16 cellular contexts compared by ENCODE assay signal in genomic region chr17:76260669-76261068, GRCh38. TPM values are rescaled to one million over a fixed set of nuclear protein-coding genes. Genes with fewer than 3 reads are reported as not detected.
A peak's percentile ranks its signal among the peaks of the same experiment; 100 is the strongest.
DNase-seq lines count a peak whose midpoint lies in the region; ATAC-seq and TF ChIP-seq lines count a peak whose summit lies in the region.
"Had no signal": no experiment of that assay in that cellular context is flagged by ENCODE, and none has a peak within 500 bp of the region (broad histone marks: within the 10 kb centered on the region; RNA-seq: fewer than 3 reads in every experiment).

No MANE protein-coding gene starts in this region.

- no peak overlapping the region for H3K4me3 Mint-ChIP-seq in activated naive CD8-positive, alpha-beta T cell
- H3K4me3 Mint-ChIP-seq in activated naive CD8-positive, alpha-beta T cell treated with anti-CD3 and anti-CD28 coated beads, Interleukin-2, amount 50 U/mL, for 24 hours: no peak overlapping the region

- no peak overlapping the region for H2AFZ ChIP-seq in OCI-LY1 (ENCODE audit: low read length)

- H3K9me3 ChIP-seq in OCI-LY1 (ENCODE audit: low read length): no peaks in the 10 kb centered on the region
- no peaks in the 10 kb centered on the region for H3K9me3 ChIP-seq in iPS-15b (ENCODE audit: control insufficient read depth, insufficient read depth, low read length)
- H3K9me3 ChIP-seq in tibial nerve: no peaks in the 10 kb centered on the region
- H3K9me3 ChIP-seq: sigmoid colon, SJCRH30, upper lobe of left lung had no signal

- H3K27me3 ChIP-seq in OCI-LY1 (ENCODE audit: insufficient read depth, low read length): no peaks in the 10 kb centered on the region
- H3K27me3 ChIP-seq in iPS-15b (ENCODE audit: control insufficient read depth, insufficient read depth, low read length): no peaks in the 10 kb centered on the region
- H3K27me3 ChIP-seq in tibial nerve: no peaks in the 10 kb centered on the region
- H3K27me3 ChIP-seq: cardiac muscle cell, sigmoid colon, SJCRH30, upper lobe of left lung had no signal

- no peak for TF ChIP-seq POLR2A in tibial nerve (IDR thresholded peaks at IDR 0.05)

- H3K4me3 ChIP-seq in OCI-LY1 (ENCODE audit: low read depth, low read length, poor library complexity, severe bottlenecking): no peak overlapping the region
- H3K4me3 ChIP-seq in iPS-15b (ENCODE audit: low read depth, low read length): no peak overlapping the region
- H3K4me3 ChIP-seq in tibial nerve: no peak overlapping the region
- H3K4me3 ChIP-seq: cardiac muscle cell, sigmoid colon, SJCRH30, upper lobe of left lung had no signal

- no peak for ATAC-seq in activated naive CD8-positive, alpha-beta T cell treated with anti-CD3 and anti-CD28 coated beads, Interleukin-2, amount 50 U/mL, for 24 hours
- ATAC-seq in esophagus mucosa: no peak
- no peak for ATAC-seq in GM19467 (IDR thresholded peaks at IDR 0.05; ENCODE audit: unreplicated experiment)
- ATAC-seq in left cardiac atrium: no peak

- H3K27ac ChIP-seq in OCI-LY1 (ENCODE audit: low read depth, low read length, poor library complexity, severe bottlenecking) (peak overlapping the region; percentile 49), tibial nerve (peak overlapping the region in 3 of 4 donors; percentile 70 to 94 (median 86))
- H3K27ac ChIP-seq: cardiac muscle cell, SJCRH30 had no signal

- peak overlapping the region; percentile 4; the same call in 1 of the 2 replicates for H3K4me2 ChIP-seq in OCI-LY1 (ENCODE audit: low read length)

- no peak overlapping the region for H3K9ac ChIP-seq in OCI-LY1 (ENCODE audit: low read length)
- H3K9ac ChIP-seq in iPS-15b (ENCODE audit: low read depth, low read length): peak overlapping the region; percentile 3

- peaks cover 48% of the 10 kb centered on the region for H3K4me1 Mint-ChIP-seq in activated naive CD8-positive, alpha-beta T cell (ENCODE audit: low read depth)
- H3K4me1 Mint-ChIP-seq in activated naive CD8-positive, alpha-beta T cell treated with anti-CD3 and anti-CD28 coated beads, Interleukin-2, amount 50 U/mL, for 24 hours: peaks cover 51% of the 10 kb centered on the region

- intact Hi-C loops in left cardiac atrium (cut with DNase I): no loop called here

- WGBS in tibial nerve, 2 donors: 64 to 74% methylated on average over 5 of the region's 5 CpGs

- H3K36me3 Mint-ChIP-seq in activated naive CD8-positive, alpha-beta T cell: peaks cover 3% of the 10 kb centered on the region
- peaks cover 3% of the 10 kb centered on the region for H3K36me3 Mint-ChIP-seq in activated naive CD8-positive, alpha-beta T cell treated with anti-CD3 and anti-CD28 coated beads, Interleukin-2, amount 50 U/mL, for 24 hours (ENCODE audit: low read depth)

- no peak for DNase-seq in activated naive CD8-positive, alpha-beta T cell treated with anti-CD3 and anti-CD28 coated beads, Interleukin-2, amount 50 U/mL, for 24 hours
- DNase-seq in tibial nerve (ENCODE audit: low spot score in 2 of 2): no peak
- no peak for DNase-seq in left cardiac atrium
- DNase-seq: effector memory CD4-positive, alpha-beta T cell; NCI-H1092 treated with DMSO at 0.1 percent for 48 hours; NCI-H345; sigmoid colon; SJCRH30; stimulated activated CD4-positive, alpha-beta T cell treated with anti-CD3 and anti-CD28 coated beads, Interleukin-4, amount 100 ng/mL, for 1 hour; upper lobe of left lung had no signal

- H3F3A ChIP-seq in OCI-LY1 (ENCODE audit: insufficient read depth, low read length): no peaks in the 10 kb centered on the region

- H3K27ac Mint-ChIP-seq in activated naive CD8-positive, alpha-beta T cell: peak overlapping the region; percentile 41
- H3K27ac Mint-ChIP-seq in activated naive CD8-positive, alpha-beta T cell treated with anti-CD3 and anti-CD28 coated beads, Interleukin-2, amount 50 U/mL, for 24 hours: no peak overlapping the region

- H3K4me1 ChIP-seq in OCI-LY1 (ENCODE audit: insufficient read depth, low read length, severe bottlenecking) (peaks cover 49% of the 10 kb centered on the region), iPS-15b (ENCODE audit: control insufficient read depth, insufficient read depth, low read length) (peaks cover 4% of the 10 kb centered on the region), tibial nerve (peaks cover 0 to 63% (median 46%) of the 10 kb centered on the region in 4 donors)

- H3K36me3 ChIP-seq in OCI-LY1 (ENCODE audit: insufficient read depth, low read length): no peaks in the 10 kb centered on the region
- H3K36me3 ChIP-seq in iPS-15b (ENCODE audit: control insufficient read depth, insufficient read depth, low read length): no peaks in the 10 kb centered on the region
- H3K36me3 ChIP-seq in tibial nerve: no peaks in the 10 kb centered on the region
- H3K36me3 ChIP-seq: cardiac muscle cell, sigmoid colon, SJCRH30, upper lobe of left lung had no signal

- H3K9me2 ChIP-seq in OCI-LY1 (ENCODE audit: low read depth, low read length): no peaks in the 10 kb centered on the region

- H3K9me3 Mint-ChIP-seq in activated naive CD8-positive, alpha-beta T cell (ENCODE audit: low read depth): peaks cover 3% of the 10 kb centered on the region
- peaks cover 4% of the 10 kb centered on the region for H3K9me3 Mint-ChIP-seq in activated naive CD8-positive, alpha-beta T cell treated with anti-CD3 and anti-CD28 coated beads, Interleukin-2, amount 50 U/mL, for 24 hours

- no peaks in the 10 kb centered on the region for H3K27me3 Mint-ChIP-seq in activated naive CD8-positive, alpha-beta T cell
- no peaks in the 10 kb centered on the region for H3K27me3 Mint-ChIP-seq in activated naive CD8-positive, alpha-beta T cell treated with anti-CD3 and anti-CD28 coated beads, Interleukin-2, amount 50 U/mL, for 24 hours

- H3K79me2 ChIP-seq in OCI-LY1 (ENCODE audit: insufficient read depth, low read length): no peaks in the 10 kb centered on the region

- TF ChIP-seq EP300 in tibial nerve (IDR thresholded peaks at IDR 0.05): no peak

- TF ChIP-seq CTCF in OCI-LY1 (IDR thresholded peaks at IDR 0.05; ENCODE audit: low read length): no peak
- TF ChIP-seq CTCF in tibial nerve (IDR thresholded peaks at IDR 0.05): no peak

- H4K20me1 ChIP-seq in OCI-LY1 (ENCODE audit: insufficient read depth, low read length): no peaks in the 10 kb centered on the region

RNA-seq across cellular contexts. Expression of gene UBALD2, which starts 4.5 kb away (rescaled TPM):
- 10 to 100 TPM; 12.7 to 26.9 (median 20.4) TPM for total RNA-seq in tibial nerve
- total RNA-seq in esophagus mucosa: 86.9 TPM
- total RNA-seq in left cardiac atrium: 10 to 100 TPM; 21.3 to 30.8 TPM

RNA-seq across cellular contexts. Expression of gene RNF157, which starts 20.4 kb away (rescaled TPM):
- 10 to 100 TPM; 11.1 to 18.9 (median 15.2) TPM for total RNA-seq in tibial nerve
- total RNA-seq in esophagus mucosa: 0.32 TPM
- 10 to 100 TPM; 11.1 to 19.9 TPM for total RNA-seq in left cardiac atrium

RNA-seq across cellular contexts. Expression of gene QRICH2, which starts 47.4 kb away (rescaled TPM):
- total RNA-seq in tibial nerve: 1 to 10 TPM; 2.0 to 8.4 (median 5.2) TPM
- total RNA-seq in esophagus mucosa: 1.6 TPM
- 1 to 10 TPM; 1.9 to 3.9 TPM for total RNA-seq in left cardiac atrium
